14 cellular contexts compared by ENCODE assay signal in genomic region chr10:83108565-83109333, GRCh38.
DNase-seq lines count a peak whose midpoint lies in the region; ATAC-seq and TF ChIP-seq lines count a peak whose summit lies in the region.
"Had no signal": no experiment of that assay in that cellular context is flagged by ENCODE, and none has a peak within 500 bp of the region (broad histone marks: within the 10 kb centered on the region; RNA-seq: fewer than 3 reads in every experiment).

No MANE protein-coding gene starts in this region.

- H3K27ac ChIP-seq in gastroesophageal sphincter (no peak overlapping the region), osteoblast (ENCODE audit: low read depth, low read length) (no peak overlapping the region), upper lobe of right lung (no peak overlapping the region)
- H3K27ac ChIP-seq: A549, C4-2B had no signal

- H3K36me3 ChIP-seq in gastroesophageal sphincter (no peaks in the 10 kb centered on the region), osteoblast (ENCODE audit: insufficient read depth, low read length) (no peaks in the 10 kb centered on the region), upper lobe of right lung (no peaks in the 10 kb centered on the region)
- H3K36me3 ChIP-seq: BE2C had no signal

- no peak overlapping the region for H3K4me2 ChIP-seq in osteoblast (ENCODE audit: insufficient read depth, low read length)
- H3K4me2 ChIP-seq: A549 had no signal

- no peaks in the 10 kb centered on the region for H3K27me3 ChIP-seq in gastroesophageal sphincter
- no peaks in the 10 kb centered on the region for H3K27me3 ChIP-seq in osteoblast (ENCODE audit: insufficient read depth, low read length)
- no peaks in the 10 kb centered on the region for H3K27me3 ChIP-seq in upper lobe of right lung
- H3K27me3 ChIP-seq: BE2C had no signal

- 80 to 91% methylated on average over 4 to 5 of the region's 7 CpGs for WGBS in gastroesophageal sphincter (ENCODE audit: low coverage in 1 of 2), 2 donors

- peak; percentile 49 for DNase-seq in NCI-H69 (lab: John Stamatoyannopoulos, UW)
- peak; percentile 15 for DNase-seq in osteoblast (ENCODE audit: insufficient read length, low spot score, missing footprints)
- DNase-seq in upper lobe of right lung, result peak; percentile 60
- no peak for DNase-seq in NCI-H1092 (lab: John Stamatoyannopoulos, UW)
- DNase-seq: BE2C; CD4-positive, alpha-beta memory T cell; DMS79; EL; IMR-90 had no signal

- H4K20me1 ChIP-seq in osteoblast (ENCODE audit: insufficient read depth, low read length), result no peaks in the 10 kb centered on the region

- H3K4me1 ChIP-seq in gastroesophageal sphincter (no peaks in the 10 kb centered on the region), osteoblast (ENCODE audit: insufficient read depth, low read length) (no peaks in the 10 kb centered on the region), upper lobe of right lung (no peaks in the 10 kb centered on the region)
- H3K4me1 ChIP-seq: A549, BE2C had no signal

- no peak for TF ChIP-seq CTCF in gastroesophageal sphincter (IDR thresholded peaks at IDR 0.05)
- no peak for TF ChIP-seq CTCF in osteoblast (IDR thresholded peaks at IDR 0.05; ENCODE audit: extremely low read depth, low read depth, low read length)
- TF ChIP-seq CTCF in upper lobe of right lung (IDR thresholded peaks at IDR 0.05), result no peak

- no peak overlapping the region for H3K4me3 ChIP-seq in gastroesophageal sphincter
- no peak overlapping the region for H3K4me3 ChIP-seq in osteoblast (ENCODE audit: insufficient read depth, low read length)
- no peak overlapping the region for H3K4me3 ChIP-seq in upper lobe of right lung
- H3K4me3 ChIP-seq: A549 had no signal

- ATAC-seq in gastroesophageal sphincter, result peak; percentile 7
- ATAC-seq in upper lobe of right lung, result peak; percentile 78
- no peak for ATAC-seq in HG03521 (IDR thresholded peaks at IDR 0.05; ENCODE audit: unreplicated experiment)
- no peak for ATAC-seq in GM19452 (IDR thresholded peaks at IDR 0.05; ENCODE audit: unreplicated experiment)
- ATAC-seq: A549 had no signal

- H3K79me2 ChIP-seq in osteoblast (ENCODE audit: insufficient read depth, low read length), result no peaks in the 10 kb centered on the region

- no peak overlapping the region for H2AFZ ChIP-seq in osteoblast (ENCODE audit: low read length)

- intact Hi-C loops in upper lobe of right lung (cut with DNase I), result no loop called here

- no peak for TF ChIP-seq POLR2A in gastroesophageal sphincter (IDR thresholded peaks at IDR 0.05)

- no peak for TF ChIP-seq EP300 in gastroesophageal sphincter (IDR thresholded peaks at IDR 0.05)

- H3K9me3 ChIP-seq in gastroesophageal sphincter, result peaks cover 0 to 31% (median 0%) of the 10 kb centered on the region in 3 donors
- no peaks in the 10 kb centered on the region for H3K9me3 ChIP-seq in osteoblast (ENCODE audit: low read depth, low read length)
- H3K9me3 ChIP-seq in upper lobe of right lung, result no peaks in the 10 kb centered on the region
- H3K9me3 ChIP-seq: A549, BE2C had no signal

Comparison
In these comparisons a context has a peak if more than half of its experiments do, and no peak if none do; other contexts are left out.
1. ATAC-seq: peak in gastroesophageal sphincter (single experiment) and upper lobe of right lung (single experiment); none in HG03521 (single experiment) and GM19452 (single experiment).